In the genomic region with DNA sequence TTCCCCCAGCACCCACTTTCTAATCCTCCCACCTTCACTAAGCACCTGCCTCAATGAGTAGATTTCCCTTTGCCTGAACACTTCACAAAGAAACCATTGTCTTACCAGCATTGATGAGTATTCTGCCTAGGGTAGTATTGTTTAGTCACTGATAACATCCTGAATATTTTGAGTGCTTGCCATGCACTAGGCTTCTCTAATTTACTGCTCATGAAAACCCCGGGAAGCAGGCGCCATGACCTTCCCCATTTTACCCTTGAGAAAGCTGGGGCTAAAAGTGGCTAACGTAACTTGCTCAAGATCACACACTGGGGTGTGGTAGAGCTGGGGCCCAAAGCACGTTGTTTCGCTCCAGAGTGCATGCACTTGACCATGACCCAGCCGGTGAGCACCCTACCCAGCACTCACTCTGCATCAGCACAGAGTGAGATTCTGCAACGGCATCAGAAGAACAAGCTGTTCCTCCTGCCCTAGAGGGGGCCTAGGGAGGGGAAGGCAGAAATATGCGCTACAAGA, we compare ENCODE assay signal across 1 cellular context.
TF ChIP-seq lines count a peak whose summit lies in the region.

No MANE protein-coding gene starts in this region.

TF ChIP-seq in SK-N-SH treated with all-trans-retinoic acid at 6 μM for 48 hours, 23 proteins besides CTCF, POLR2A, EP300 and RAD21 (continued from another document):
- TF ChIP-seq, protein P1, sequence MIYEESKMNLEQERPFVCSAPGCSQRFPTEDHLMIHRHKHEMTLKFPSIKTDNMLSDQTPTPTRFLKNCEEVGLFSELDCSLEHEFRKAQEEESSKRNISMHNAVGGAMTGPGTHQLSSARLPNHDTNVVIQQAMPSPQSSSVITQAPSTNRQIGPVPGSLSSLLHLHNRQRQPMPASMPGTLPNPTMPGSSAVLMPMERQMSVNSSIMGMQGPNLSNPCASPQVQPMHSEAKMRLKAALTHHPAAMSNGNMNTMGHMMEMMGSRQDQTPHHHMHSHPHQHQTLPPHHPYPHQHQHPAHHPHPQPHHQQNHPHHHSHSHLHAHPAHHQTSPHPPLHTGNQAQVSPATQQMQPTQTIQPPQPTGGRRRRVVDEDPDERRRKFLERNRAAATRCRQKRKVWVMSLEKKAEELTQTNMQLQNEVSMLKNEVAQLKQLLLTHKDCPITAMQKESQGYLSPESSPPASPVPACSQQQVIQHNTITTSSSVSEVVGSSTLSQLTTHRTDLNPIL (CRISPR knock-in tag; IDR thresholded peaks at IDR 0.05; ENCODE audit: low read depth): no peak
- TF ChIP-seq, protein P2, sequence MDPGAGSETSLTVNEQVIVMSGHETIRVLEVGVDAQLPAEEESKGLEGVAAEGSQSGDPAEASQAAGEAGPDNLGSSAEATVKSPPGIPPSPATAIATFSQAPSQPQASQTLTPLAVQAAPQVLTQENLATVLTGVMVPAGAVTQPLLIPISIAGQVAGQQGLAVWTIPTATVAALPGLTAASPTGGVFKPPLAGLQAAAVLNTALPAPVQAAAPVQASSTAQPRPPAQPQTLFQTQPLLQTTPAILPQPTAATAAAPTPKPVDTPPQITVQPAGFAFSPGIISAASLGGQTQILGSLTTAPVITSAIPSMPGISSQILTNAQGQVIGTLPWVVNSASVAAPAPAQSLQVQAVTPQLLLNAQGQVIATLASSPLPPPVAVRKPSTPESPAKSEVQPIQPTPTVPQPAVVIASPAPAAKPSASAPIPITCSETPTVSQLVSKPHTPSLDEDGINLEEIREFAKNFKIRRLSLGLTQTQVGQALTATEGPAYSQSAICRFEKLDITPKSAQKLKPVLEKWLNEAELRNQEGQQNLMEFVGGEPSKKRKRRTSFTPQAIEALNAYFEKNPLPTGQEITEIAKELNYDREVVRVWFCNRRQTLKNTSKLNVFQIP (CRISPR knock-in tag; IDR thresholded peaks at IDR 0.05; ENCODE audit: borderline replicate concordance, low read depth): no peak
- TF ChIP-seq ZNF8 (CRISPR knock-in tag; IDR thresholded peaks at IDR 0.05) (no peak), TCF4 (CRISPR knock-in tag; IDR thresholded peaks at IDR 0.05; ENCODE audit: borderline replicate concordance) (no peak), ZNF565 (CRISPR knock-in tag; conservative IDR thresholded peaks at IDR 0.05; ENCODE audit: low read depth) (no peak), CSDC2 (CRISPR knock-in tag; IDR thresholded peaks at IDR 0.05) (no peak), ZFP3 (CRISPR knock-in tag; IDR thresholded peaks at IDR 0.05) (no peak), ARNTL (CRISPR knock-in tag; IDR thresholded peaks at IDR 0.05; ENCODE audit: borderline replicate concordance, low read depth) (no peak)
- TF ChIP-seq, protein P3, sequence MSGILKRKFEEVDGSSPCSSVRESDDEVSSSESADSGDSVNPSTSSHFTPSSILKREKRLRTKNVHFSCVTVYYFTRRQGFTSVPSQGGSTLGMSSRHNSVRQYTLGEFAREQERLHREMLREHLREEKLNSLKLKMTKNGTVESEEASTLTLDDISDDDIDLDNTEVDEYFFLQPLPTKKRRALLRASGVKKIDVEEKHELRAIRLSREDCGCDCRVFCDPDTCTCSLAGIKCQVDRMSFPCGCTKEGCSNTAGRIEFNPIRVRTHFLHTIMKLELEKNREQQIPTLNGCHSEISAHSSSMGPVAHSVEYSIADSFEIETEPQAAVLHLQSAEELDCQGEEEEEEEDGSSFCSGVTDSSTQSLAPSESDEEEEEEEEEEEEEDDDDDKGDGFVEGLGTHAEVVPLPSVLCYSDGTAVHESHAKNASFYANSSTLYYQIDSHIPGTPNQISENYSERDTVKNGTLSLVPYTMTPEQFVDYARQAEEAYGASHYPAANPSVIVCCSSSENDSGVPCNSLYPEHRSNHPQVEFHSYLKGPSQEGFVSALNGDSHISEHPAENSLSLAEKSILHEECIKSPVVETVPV (CRISPR knock-in tag; IDR thresholded peaks at IDR 0.05): no peak
TF ChIP-seq in SK-N-SH treated with all-trans-retinoic acid at 6 μM for 48 hours: peak in this region for 0.
